Comparison of ENCODE assay signal across 17 cellular contexts in genomic region chr2:110829413-110830146, GRCh38.
DNase-seq lines count a peak whose midpoint lies in the region; ATAC-seq and TF ChIP-seq lines count a peak whose summit lies in the region.
"Had no signal": no experiment of that assay in that cellular context is flagged by ENCODE, and none has a peak within 500 bp of the region (broad histone marks: within the 10 kb centered on the region; RNA-seq: fewer than 3 reads in every experiment).

No MANE protein-coding gene starts in this region.

- ATAC-seq in DND-41 (ENCODE audit: insufficient read depth, low read depth) (no peak), WTC11 (no peak), lower lobe of right lung (peak; percentile 69 to 71)
- ATAC-seq: GM12878 had no signal

- peaks cover 2% of the 10 kb centered on the region; the same call in 1 of the 2 replicates for H3K27me3 Mint-ChIP-seq in WTC11 (ENCODE audit: low read depth)
- no peaks in the 10 kb centered on the region for H3K27me3 Mint-ChIP-seq in endodermal cell (ENCODE audit: insufficient read depth)

- H3K4me1 Mint-ChIP-seq in WTC11 (peaks cover 17% of the 10 kb centered on the region), endodermal cell (peaks cover 3% of the 10 kb centered on the region)

- H3K4me3 ChIP-seq in DND-41 (ENCODE audit: low read depth in 1 of 2, low read length in 2 of 2) (no peak overlapping the region), lower lobe of right lung (no peak overlapping the region), osteoblast (ENCODE audit: insufficient read depth, low read length) (no peak overlapping the region), endodermal cell (ENCODE audit: low read length) (no peak overlapping the region)
- H3K4me3 ChIP-seq: BLaER1 treated with 17β-estradiol and CSF1 and Interleukin-3, amounts not matched to agents 10 nM and 100 nM; GM12878; GM23248 had no signal

- no peak overlapping the region for H2AFZ ChIP-seq in DND-41 (ENCODE audit: low read depth, low read length)
- no peak overlapping the region for H2AFZ ChIP-seq in osteoblast (ENCODE audit: low read length)
- H2AFZ ChIP-seq: GM23248 had no signal

- H3K4me2 ChIP-seq in DND-41 (ENCODE audit: insufficient read depth, low read length), result no peak overlapping the region
- H3K4me2 ChIP-seq in osteoblast (ENCODE audit: insufficient read depth, low read length), result no peak overlapping the region
- H3K4me2 ChIP-seq: BLaER1 treated with 17β-estradiol and CSF1 and Interleukin-3, amounts not matched to agents 10 nM and 100 nM had no signal

- POLR2A ChIA-PET in WTC11 (lab: Charles Lee), result no interaction called here

- H3K27me3 ChIP-seq in DND-41 (ENCODE audit: insufficient read depth, low read length, poor library complexity), result no peaks in the 10 kb centered on the region
- no peaks in the 10 kb centered on the region for H3K27me3 ChIP-seq in lower lobe of right lung (ENCODE audit: low read depth)
- peaks cover 30% of the 10 kb centered on the region for H3K27me3 ChIP-seq in osteoblast (ENCODE audit: insufficient read depth, low read length)
- H3K27me3 ChIP-seq in endodermal cell (ENCODE audit: control insufficient read depth, insufficient read depth, low read length, poor library complexity, severe bottlenecking), result no peaks in the 10 kb centered on the region
- H3K27me3 ChIP-seq: BLaER1 treated with 17β-estradiol and CSF1 and Interleukin-3, amounts not matched to agents 10 nM and 100 nM had no signal

- H4K20me1 ChIP-seq in DND-41 (ENCODE audit: insufficient read depth, low read length), result no peaks in the 10 kb centered on the region
- no peaks in the 10 kb centered on the region for H4K20me1 ChIP-seq in osteoblast (ENCODE audit: insufficient read depth, low read length)
- H4K20me1 ChIP-seq: BLaER1 treated with 17β-estradiol and CSF1 and Interleukin-3, amounts not matched to agents 10 nM and 100 nM had no signal

- no peak overlapping the region for H3K4me3 Mint-ChIP-seq in WTC11
- H3K4me3 Mint-ChIP-seq in endodermal cell, result no peak overlapping the region
- H3K4me3 Mint-ChIP-seq: CD4-positive, CD25-positive, alpha-beta regulatory T cell had no signal

- intact Hi-C loops in lower lobe of right lung (cut with DNase I), result no loop called here

- TF ChIP-seq CTCF in DND-41 (IDR thresholded peaks at IDR 0.05; ENCODE audit: borderline replicate concordance, extremely low read depth, low read length, poor library complexity, severe bottlenecking) (no peak), WTC11 (IDR thresholded peaks at IDR 0.05) (no peak), lower lobe of right lung (IDR thresholded peaks at IDR 0.05) (no peak), osteoblast (IDR thresholded peaks at IDR 0.05; ENCODE audit: extremely low read depth, low read depth, low read length) (no peak), endodermal cell (conservative IDR thresholded peaks at IDR 0.05) (no peak)

- DNase-seq in NCI-H1417 (lab: John Stamatoyannopoulos, UW), result peak in 2 of 3 experiments; percentile 22 to 26
- DNase-seq in NCI-H1417 treated with DMSO at 0.1 percent for 48 hours (lab: John Stamatoyannopoulos, UW), result no peak
- DNase-seq in DND-41, result no peak
- no peak for DNase-seq in WTC11 (ENCODE audit: low spot score)
- DNase-seq in lower lobe of right lung, result no peak
- DNase-seq in osteoblast (ENCODE audit: insufficient read length, low spot score, missing footprints), result no peak
- no peak for DNase-seq in endodermal cell
- DNase-seq in RPMI8226, result no peak
- DNase-seq: AML-193; CD4-positive, CD25-positive, alpha-beta regulatory T cell; DMS 273 treated with DMSO at 0.1 percent for 48 hours; GM23248; H7; IMR-90 had no signal

- 96 to 97% methylated on average over 4 to 5 of the region's 6 CpGs for WGBS in endodermal cell (ENCODE audit: insufficient coverage in 1 of 2, insufficient read length in 1 of 2), 2 experiments

- H3K36me3 Mint-ChIP-seq in WTC11 (peaks cover 18% of the 10 kb centered on the region), endodermal cell (ENCODE audit: low read depth) (peaks cover 31% of the 10 kb centered on the region)
- H3K36me3 Mint-ChIP-seq: CD4-positive, CD25-positive, alpha-beta regulatory T cell had no signal

- H3K36me3 ChIP-seq in DND-41 (ENCODE audit: insufficient read depth, low read length), result no peaks in the 10 kb centered on the region
- H3K36me3 ChIP-seq in lower lobe of right lung, result no peaks in the 10 kb centered on the region
- no peaks in the 10 kb centered on the region for H3K36me3 ChIP-seq in osteoblast (ENCODE audit: insufficient read depth, low read length)
- H3K36me3 ChIP-seq in endodermal cell (ENCODE audit: control insufficient read depth, insufficient read depth, low read length), result no peaks in the 10 kb centered on the region
- H3K36me3 ChIP-seq: BLaER1 treated with 17β-estradiol and CSF1 and Interleukin-3, amounts not matched to agents 10 nM and 100 nM had no signal

- peak overlapping the region; percentile 60 for H3K27ac ChIP-seq in DND-41 (ENCODE audit: low read length)
- no peak overlapping the region for H3K27ac ChIP-seq in lower lobe of right lung
- H3K27ac ChIP-seq in osteoblast (ENCODE audit: low read depth, low read length), result no peak overlapping the region
- H3K27ac ChIP-seq in endodermal cell (ENCODE audit: low read depth, low read length), result no peak overlapping the region
- H3K27ac ChIP-seq: 22Rv1; BLaER1 treated with 17β-estradiol and CSF1 and Interleukin-3, amounts not matched to agents 10 nM and 100 nM; GM23248 had no signal

- H3K9ac ChIP-seq in DND-41 (ENCODE audit: low read depth, low read length) (no peak overlapping the region), endodermal cell (ENCODE audit: extremely low read depth, low read length, poor library complexity, severe bottlenecking) (no peak overlapping the region)
- H3K9ac ChIP-seq: BLaER1 treated with 17β-estradiol and CSF1 and Interleukin-3, amounts not matched to agents 10 nM and 100 nM; GM23248 had no signal

- H3K4me1 ChIP-seq in DND-41 (ENCODE audit: insufficient read depth, low read length) (peaks cover 37% of the 10 kb centered on the region), lower lobe of right lung (no peaks in the 10 kb centered on the region), osteoblast (ENCODE audit: insufficient read depth, low read length) (no peaks in the 10 kb centered on the region), endodermal cell (ENCODE audit: control insufficient read depth, insufficient read depth, low read length) (no peaks in the 10 kb centered on the region)

- H3K9me3 Mint-ChIP-seq in WTC11 (peaks cover 6% of the 10 kb centered on the region), endodermal cell (peaks cover 8% of the 10 kb centered on the region)

- H3K9me3 ChIP-seq in DND-41 (ENCODE audit: insufficient read depth, low read length, severe bottlenecking) (peaks cover 3% of the 10 kb centered on the region), lower lobe of right lung (peaks cover 4% of the 10 kb centered on the region), osteoblast (ENCODE audit: low read depth, low read length) (no peaks in the 10 kb centered on the region), endodermal cell (ENCODE audit: control insufficient read depth, low read length) (no peaks in the 10 kb centered on the region)

- no peaks in the 10 kb centered on the region for H3K79me2 ChIP-seq in DND-41 (ENCODE audit: insufficient read depth, low read length)
- no peaks in the 10 kb centered on the region for H3K79me2 ChIP-seq in osteoblast (ENCODE audit: insufficient read depth, low read length)

- CTCF ChIA-PET in WTC11 (lab: Charles Lee), result no interaction called here

- H3K27ac Mint-ChIP-seq in WTC11 (0 out of 2 replicates have a peak overlapping the region, but pooled peaks have one; percentile 30), endodermal cell (no peak overlapping the region)
- H3K27ac Mint-ChIP-seq: CD4-positive, CD25-positive, alpha-beta regulatory T cell had no signal

TF ChIP-seq in WTC11, 78 proteins besides CTCF, POLR2A, EP300 and RAD21 (continues in another document):
- TF ChIP-seq ZNF396 (CRISPR knock-in tag; IDR thresholded peaks at IDR 0.05; ENCODE audit: borderline replicate concordance), result no peak
- TF ChIP-seq NR3C1 (CRISPR knock-in tag; conservative IDR thresholded peaks at IDR 0.05; ENCODE audit: low read depth), result no peak
- TF ChIP-seq KAT7 (CRISPR knock-in tag; IDR thresholded peaks at IDR 0.05; ENCODE audit: borderline replicate concordance), result no peak
- TF ChIP-seq ZMAT4 (CRISPR knock-in tag; IDR thresholded peaks at IDR 0.05), result no peak
- no peak for TF ChIP-seq FOXK1 (CRISPR knock-in tag; IDR thresholded peaks at IDR 0.05)
- no peak for TF ChIP-seq IRF2 (CRISPR knock-in tag; IDR thresholded peaks at IDR 0.05; ENCODE audit: borderline replicate concordance, low read depth)
- TF ChIP-seq MXD4 (CRISPR knock-in tag; IDR thresholded peaks at IDR 0.05; ENCODE audit: borderline replicate concordance), result no peak
- TF ChIP-seq PRDM15 (CRISPR knock-in tag; IDR thresholded peaks at IDR 0.05), result no peak

Comparison
In these comparisons a context has a peak if more than half of its experiments do, and no peak if none do; other contexts are left out.
1. DNase-seq: peak in NCI-H1417 (2 of 3); none in NCI-H1417 treated with DMSO at 0.1 percent for 48 hours (single experiment), DND-41 (single experiment), WTC11 (single experiment), lower lobe of right lung (single experiment), osteoblast (single experiment), endodermal cell (single experiment) and RPMI8226 (single experiment).
2. ATAC-seq: peak in lower lobe of right lung (2 of 2); none in DND-41 (single experiment) and WTC11 (single experiment).